In genomic region chr21:44794031-44794374, GRCh38 we compare ENCODE assay signal across 17 cellular contexts.
"Had no signal": no experiment of that assay in that cellular context is flagged by ENCODE, and none has a peak within 500 bp of the region (broad histone marks: within the 10 kb centered on the region; RNA-seq: fewer than 3 reads in every experiment).

No MANE protein-coding gene starts in this region.

- H3K4me2 ChIP-seq: neural progenitor cell, smooth muscle cell had no signal

- H3K27me3 Mint-ChIP-seq: activated naive CD8-positive, alpha-beta T cell treated with anti-CD3 and anti-CD28 coated beads, Interleukin-2, amount 10 ng/mL, durations not matched to agents 7 days and 5 days; activated T-helper 17 cell treated with anti-CD3 and anti-CD28 coated beads, Interleukin-2, amount 50 U/mL, for 72 hours; brain; naive B cell; stimulated activated memory B cell treated with anti-CD40 and anti-IgM and Interleukin-4, amounts not matched to agents 10 μg/mL and 1 μg/mL and 100 μg/mL, for 72 hours; T-helper 17 cell had no signal

- H3K27ac ChIP-seq: coronary artery, gastroesophageal sphincter, heart left ventricle, neural progenitor cell, right lobe of liver, testis, upper lobe of left lung had no signal

- H3K9me3 ChIP-seq: gastroesophageal sphincter, heart left ventricle, right lobe of liver, testis, upper lobe of left lung had no signal

- H2AFZ ChIP-seq: neural progenitor cell had no signal

- H3K9ac ChIP-seq: neural progenitor cell had no signal

- H3K4me1 ChIP-seq: neural progenitor cell, testis had no signal

- H3K9me3 Mint-ChIP-seq: activated naive CD8-positive, alpha-beta T cell treated with anti-CD3 and anti-CD28 coated beads, Interleukin-2, amount 10 ng/mL, durations not matched to agents 7 days and 5 days; activated T-helper 17 cell treated with anti-CD3 and anti-CD28 coated beads, Interleukin-2, amount 50 U/mL, for 72 hours; naive B cell; neural progenitor cell; stimulated activated memory B cell treated with anti-CD40 and anti-IgM and Interleukin-4, amounts not matched to agents 10 μg/mL and 1 μg/mL and 100 μg/mL, for 72 hours had no signal

- H3K27me3 ChIP-seq: gastroesophageal sphincter, heart left ventricle, neural progenitor cell, right lobe of liver, testis, upper lobe of left lung had no signal

- H3K4me3 ChIP-seq: coronary artery, gastroesophageal sphincter, heart left ventricle, neural progenitor cell, right lobe of liver, smooth muscle cell, testis, upper lobe of left lung had no signal

- DNase-seq: activated CD4-positive, CD25-positive, alpha-beta regulatory T cell treated with anti-CD3 and anti-CD28 coated beads, Interleukin-2, amount 50 U/mL, for 72 hours; activated naive CD8-positive, alpha-beta T cell treated with anti-CD3 and anti-CD28 coated beads, Interleukin-2, amount 10 ng/mL, durations not matched to agents 7 days and 5 days; activated T-cell treated with anti-CD3 and anti-CD28 coated beads for 4 hours; heart left ventricle; left ventricle myocardium superior; T-helper 17 cell had no signal

- H3K27ac Mint-ChIP-seq: activated naive CD8-positive, alpha-beta T cell treated with anti-CD3 and anti-CD28 coated beads, Interleukin-2, amount 10 ng/mL, durations not matched to agents 7 days and 5 days; neural progenitor cell; stimulated activated memory B cell treated with anti-CD40 and anti-IgM and Interleukin-4, amounts not matched to agents 10 μg/mL and 1 μg/mL and 100 μg/mL, for 72 hours; T-helper 17 cell had no signal

- H3K4me3 Mint-ChIP-seq: activated naive CD8-positive, alpha-beta T cell treated with anti-CD3 and anti-CD28 coated beads, Interleukin-2, amount 10 ng/mL, durations not matched to agents 7 days and 5 days; naive B cell; neural progenitor cell; stimulated activated memory B cell treated with anti-CD40 and anti-IgM and Interleukin-4, amounts not matched to agents 10 μg/mL and 1 μg/mL and 100 μg/mL, for 72 hours; T-helper 17 cell had no signal

- H3K4me1 Mint-ChIP-seq: neural progenitor cell had no signal
